ENCODE assay signal across 6 cellular contexts in genomic region chr19:2235396-2236284, GRCh38. TPM values are rescaled to one million over a fixed set of nuclear protein-coding genes. Genes with fewer than 3 reads are reported as not detected.
DNase-seq lines count a peak whose midpoint lies in the region; ATAC-seq lines count a peak whose summit lies in the region.

No MANE protein-coding gene starts in this region.

- peak overlapping the region; percentile 37 to 97 (median 97) for H3K9ac ChIP-seq in skeletal muscle tissue (ENCODE audit: low read depth in 1 of 3, low read length in 3 of 3)

- H3K27ac ChIP-seq in epithelial cell of prostate (peak overlapping the region; percentile 89), skeletal muscle tissue (ENCODE audit: low read depth, low read length) (peak overlapping the region; percentile 96)

- DNase-seq in CD1c-positive myeloid dendritic cell (ENCODE audit: extremely low spot score) (peak; percentile 13), NCI-H345 (lab: John Stamatoyannopoulos, UW) (peak; percentile 92), epithelial cell of prostate (ENCODE audit: low read depth, low spot score) (no peak), amygdala (lab: John Stamatoyannopoulos, UW) (no peak)

- peaks cover 15 to 21% (median 17%) of the 10 kb centered on the region in 3 donors for H3K36me3 ChIP-seq in skeletal muscle tissue (ENCODE audit: control insufficient read depth in 3 of 3, insufficient read depth in 3 of 3, low read length in 3 of 3)

- H3K4me3 ChIP-seq in skeletal muscle tissue (ENCODE audit: low read length in 3 of 3), result peak overlapping the region; percentile 78 to 96 (median 93)

- no peaks in the 10 kb centered on the region for H3K27me3 ChIP-seq in skeletal muscle tissue (ENCODE audit: control insufficient read depth in 3 of 3, insufficient read depth in 3 of 3, low read length in 3 of 3)

- H3K4me1 ChIP-seq in skeletal muscle tissue (ENCODE audit: control insufficient read depth in 3 of 3, insufficient read depth in 3 of 3, low read length in 3 of 3), result peaks cover 60 to 73% (median 61%) of the 10 kb centered on the region in 3 donors

- no peaks in the 10 kb centered on the region for H3K9me3 ChIP-seq in skeletal muscle tissue (ENCODE audit: control insufficient read depth in 3 of 3, low read length in 3 of 3)

- peak; percentile 5 for ATAC-seq in GM21737 (IDR thresholded peaks at IDR 0.05; ENCODE audit: unreplicated experiment)

RNA-seq across cellular contexts. Expression of gene PLEKHJ1, which starts 0.5 kb away (rescaled TPM):
- total RNA-seq in skeletal muscle tissue, result 63.2 TPM

RNA-seq across cellular contexts. Expression of gene SF3A2, which starts 1.0 kb away (rescaled TPM):
- total RNA-seq in skeletal muscle tissue, result 37.6 TPM

RNA-seq across cellular contexts. Expression of gene AMH, which starts 13.5 kb away (rescaled TPM):
- total RNA-seq in skeletal muscle tissue, result 0.52 TPM

RNA-seq across cellular contexts. Expression of gene JSRP1, which starts 20.6 kb away (rescaled TPM):
- total RNA-seq in skeletal muscle tissue, result 79.3 TPM

RNA-seq across cellular contexts. Expression of gene PEAK3, which starts 46.3 kb away (rescaled TPM):
- total RNA-seq in skeletal muscle tissue, result not detected

Comparison
In these comparisons a context has a peak if more than half of its experiments do, and no peak if none do; other contexts are left out.
1. DNase-seq: peak in CD1c-positive myeloid dendritic cell (single experiment) and NCI-H345 (single experiment); none in epithelial cell of prostate (single experiment) and amygdala (0 of 56).